16 cellular contexts compared by ENCODE assay signal in genomic region chr14:50051106-50051505, GRCh38.
DNase-seq lines count a peak whose midpoint lies in the region; FAIRE-seq and TF ChIP-seq lines count a peak whose summit lies in the region.
"Had no signal": no experiment of that assay in that cellular context is flagged by ENCODE, and none has a peak within 500 bp of the region (broad histone marks: within the 10 kb centered on the region; RNA-seq: fewer than 3 reads in every experiment).

No MANE protein-coding gene starts in this region.

- no peaks in the 10 kb centered on the region for H3K9me3 ChIP-seq in kidney (ENCODE audit: control insufficient read depth in 1 of 2, low read length in 2 of 2)

- in situ Hi-C loops in astrocyte of the spinal cord (cut with HindIII; ENCODE audit: low sequenced_read_pairs): no loop called here

- no peak overlapping the region for H3K27ac ChIP-seq in kidney (ENCODE audit: low read depth in 2 of 2, low read length in 2 of 2)
- H3K27ac ChIP-seq: BLaER1 treated with 17β-estradiol and CSF1 and Interleukin-3, amounts not matched to agents 10 nM and 100 nM had no signal

- TF ChIP-seq CTCF in HFFc6 (IDR thresholded peaks at IDR 0.05): no peak
- no peak for TF ChIP-seq CTCF in astrocyte of the spinal cord (IDR thresholded peaks at IDR 0.05; ENCODE audit: low read depth, low read length)
- TF ChIP-seq CTCF in kidney (IDR thresholded peaks at IDR 0.05; ENCODE audit: borderline replicate concordance, extremely low read depth, insufficient read depth): no peak

- no peaks in the 10 kb centered on the region for H3K36me3 Mint-ChIP-seq in HFFc6 (ENCODE audit: low read depth)

- DNase-seq in Daoy (ENCODE audit: low read depth) (peak; percentile 55), HFFc6 (peak; percentile 36), astrocyte of the spinal cord (ENCODE audit: low read depth, low spot score) (peak; percentile 42), kidney (peak; percentile 41), head of caudate nucleus (no peak), SHP77 (lab: John Stamatoyannopoulos, UW) (no peak), CD1c-positive myeloid dendritic cell (ENCODE audit: extremely low spot score) (no peak)
- DNase-seq in stimulated activated CD4-positive, alpha-beta T cell treated with anti-CD3 and anti-CD28 coated beads, Interleukin-4, amount 100 ng/mL, for 24 hours: no peak
- DNase-seq: 8988T; CD4-positive, alpha-beta T cell; DMS79; H9 had no signal

- H3K4me1 ChIP-seq in kidney (ENCODE audit: control insufficient read depth in 1 of 2, insufficient read depth in 1 of 2, low read depth in 1 of 2, low read length in 2 of 2): peaks cover 8 to 9% of the 10 kb centered on the region in 2 donors

- H3K9ac ChIP-seq in kidney (ENCODE audit: low read length in 2 of 2): no peak overlapping the region
- H3K9ac ChIP-seq: BLaER1 treated with 17β-estradiol and CSF1 and Interleukin-3, amounts not matched to agents 10 nM and 100 nM had no signal

- 0 out of 2 replicates have a peak overlapping the region, but pooled peaks have one; percentile 36 for H3K27ac Mint-ChIP-seq in HFFc6
- H3K27ac Mint-ChIP-seq: CD4-positive, alpha-beta T cell; GM23338 had no signal

- no peak overlapping the region for H3K4me3 ChIP-seq in astrocyte of the spinal cord (ENCODE audit: low read depth, low read length)
- H3K4me3 ChIP-seq in kidney (ENCODE audit: low read length in 2 of 2): no peak overlapping the region
- H3K4me3 ChIP-seq: BLaER1 treated with 17β-estradiol and CSF1 and Interleukin-3, amounts not matched to agents 10 nM and 100 nM; GM23338 had no signal

- H3K4me3 Mint-ChIP-seq in HFFc6: no peak overlapping the region
- H3K4me3 Mint-ChIP-seq: CD4-positive, alpha-beta T cell; GM23338; H9 had no signal

- H3K9me3 Mint-ChIP-seq in HFFc6: no peaks in the 10 kb centered on the region
- H3K9me3 Mint-ChIP-seq: CD4-positive, alpha-beta T cell; GM23338; H9 had no signal

- H3K36me3 ChIP-seq in kidney (ENCODE audit: control insufficient read depth in 1 of 2, insufficient read depth in 2 of 2, low read length in 2 of 2): no peaks in the 10 kb centered on the region
- H3K36me3 ChIP-seq: BLaER1 treated with 17β-estradiol and CSF1 and Interleukin-3, amounts not matched to agents 10 nM and 100 nM had no signal

- H3K4me1 Mint-ChIP-seq in HFFc6 (ENCODE audit: low read depth): peaks cover 22% of the 10 kb centered on the region

- no peak for FAIRE-seq in kidney (lab: Jason Lieb, UNC)
- FAIRE-seq: HepG2, HTR-8/SVneo had no signal

- intact Hi-C loops in kidney (cut with DNase I): no loop called here
- intact Hi-C loops in head of caudate nucleus (cut with DNase I): loop anchor here (10.0 kb wide), 1 partner anchor 86 kb away; no protein-coding TSS in a partner anchor

- peaks cover 4% of the 10 kb centered on the region for H3K27me3 Mint-ChIP-seq in HFFc6 (ENCODE audit: insufficient read depth)
- H3K27me3 Mint-ChIP-seq: CD4-positive, alpha-beta T cell had no signal

Comparison
In these comparisons a context has a peak if more than half of its experiments do, and no peak if none do; other contexts are left out.
1. DNase-seq: peak in Daoy (single experiment), HFFc6 (single experiment), astrocyte of the spinal cord (single experiment) and kidney (single experiment); none in head of caudate nucleus (0 of 42), SHP77 (0 of 2), stimulated activated CD4-positive, alpha-beta T cell treated with anti-CD3 and anti-CD28 coated beads, Interleukin-4, amount 100 ng/mL, for 24 hours (single experiment) and CD1c-positive myeloid dendritic cell (single experiment).